In genomic region chr16:78390070-78390469, GRCh38 we compare ENCODE assay signal across 22 cellular contexts.
"Had no signal": no experiment of that assay in that cellular context is flagged by ENCODE, and none has a peak within 500 bp of the region (broad histone marks: within the 10 kb centered on the region; RNA-seq: fewer than 3 reads in every experiment).

No MANE protein-coding gene starts in this region.

- H3K36me3 Mint-ChIP-seq: activated CD8-positive, alpha-beta memory T cell treated with anti-CD3 and anti-CD28 coated beads, Interleukin-2, amount 10 ng/mL, durations not matched to agents 7 days and 5 days had no signal

- DNase-seq: activated CD4-positive, alpha-beta T cell treated with anti-CD3 and anti-CD28 coated beads, Interleukin-2, amount 50 U/mL, for 4 hours; activated CD8-positive, alpha-beta memory T cell treated with anti-CD3 and anti-CD28 coated beads, Interleukin-2, amount 10 ng/mL, durations not matched to agents 7 days and 5 days; activated effector memory CD4-positive, alpha-beta T cell treated with anti-CD3 and anti-CD28 coated beads, Interleukin-2, amount 50 U/mL, for 16 hours; activated T-cell treated with anti-CD3 and anti-CD28 coated beads, Interleukin-2, amount 50 U/mL, for 24 hours; amygdala; brain microvascular endothelial cell; foreskin fibroblast; heart left ventricle; islet precursor cell; lower lobe of right lung; naive thymus-derived CD4-positive, alpha-beta T cell; sigmoid colon; stimulated activated CD4-positive, alpha-beta T cell treated with anti-CD3 and anti-CD28 coated beads, Interleukin-12 subunit alpha, Interleukin-12 subunit beta, amount 100 ng/mL, for 4 hours; stimulated activated naive CD4-positive, alpha-beta T cell treated with Interleukin-2 at 50 U/mL for 16 hours; SW 1271; upper lobe of left lung had no signal

- H3K36me3 ChIP-seq: brain microvascular endothelial cell, heart left ventricle, lower lobe of right lung, neutrophil, sigmoid colon, suprapubic skin, upper lobe of left lung had no signal

- H3K4me3 ChIP-seq: heart left ventricle, lower lobe of right lung, sigmoid colon, suprapubic skin, upper lobe of left lung had no signal

- H3K27ac ChIP-seq: brain microvascular endothelial cell, lower lobe of right lung, neutrophil, suprapubic skin, upper lobe of left lung had no signal

- H3K27me3 Mint-ChIP-seq: activated CD8-positive, alpha-beta memory T cell treated with anti-CD3 and anti-CD28 coated beads, Interleukin-2, amount 10 ng/mL, durations not matched to agents 7 days and 5 days; activated T-cell treated with anti-CD3 and anti-CD28 coated beads, Interleukin-2, amount 50 U/mL, for 24 hours; naive thymus-derived CD4-positive, alpha-beta T cell had no signal

- H3K9me3 Mint-ChIP-seq: activated naive CD4-positive, alpha-beta T cell treated with anti-CD3 and anti-CD28 coated beads, Interleukin-2, amount 50 U/mL, for 72 hours; activated T-cell treated with anti-CD3 and anti-CD28 coated beads, Interleukin-2, amount 50 U/mL, for 24 hours; T-helper 2 cell treated with Interferon-gamma antibody and Interleukin-4, amounts not matched to agents 5 μg/mL and 100 μg/mL, for 36 hours had no signal

- H3K27ac Mint-ChIP-seq: activated CD8-positive, alpha-beta memory T cell treated with anti-CD3 and anti-CD28 coated beads, Interleukin-2, amount 10 ng/mL, durations not matched to agents 7 days and 5 days; activated naive CD4-positive, alpha-beta T cell treated with anti-CD3 and anti-CD28 coated beads, Interleukin-2, amount 50 U/mL, for 72 hours; activated T-cell treated with anti-CD3 and anti-CD28 coated beads, Interleukin-2, amount 50 U/mL, for 24 hours; naive thymus-derived CD4-positive, alpha-beta T cell; T-helper 2 cell treated with Interferon-gamma antibody and Interleukin-4, amounts not matched to agents 5 μg/mL and 100 μg/mL, for 36 hours had no signal

- H3K9me3 ChIP-seq: neutrophil, sigmoid colon, suprapubic skin, upper lobe of left lung had no signal

- H3K27me3 ChIP-seq: brain microvascular endothelial cell, heart left ventricle, neutrophil, sigmoid colon, suprapubic skin, upper lobe of left lung had no signal

- ATAC-seq: activated CD4-positive, CD25-positive, alpha-beta regulatory T cell treated with anti-CD3 and anti-CD28 coated beads, Interleukin-2, amount 50 U/mL, for 24 hours; activated CD8-positive, alpha-beta memory T cell treated with anti-CD3 and anti-CD28 coated beads, Interleukin-2, amount 10 ng/mL, durations not matched to agents 7 days and 5 days; activated naive CD4-positive, alpha-beta T cell treated with anti-CD3 and anti-CD28 coated beads, Interleukin-2, amount 50 U/mL, for 72 hours; esophagus mucosa; naive thymus-derived CD4-positive, alpha-beta T cell had no signal

- H3K4me3 Mint-ChIP-seq: activated CD8-positive, alpha-beta memory T cell treated with anti-CD3 and anti-CD28 coated beads, Interleukin-2, amount 10 ng/mL, durations not matched to agents 7 days and 5 days; activated T-cell treated with anti-CD3 and anti-CD28 coated beads, Interleukin-2, amount 50 U/mL, for 24 hours; naive thymus-derived CD4-positive, alpha-beta T cell; T-helper 2 cell treated with Interferon-gamma antibody and Interleukin-4, amounts not matched to agents 5 μg/mL and 100 μg/mL, for 36 hours had no signal

- H3K4me1 ChIP-seq: lower lobe of right lung, upper lobe of left lung had no signal

- H3K4me1 Mint-ChIP-seq: activated CD8-positive, alpha-beta memory T cell treated with anti-CD3 and anti-CD28 coated beads, Interleukin-2, amount 10 ng/mL, durations not matched to agents 7 days and 5 days; naive thymus-derived CD4-positive, alpha-beta T cell had no signal
